In the genomic region with DNA sequence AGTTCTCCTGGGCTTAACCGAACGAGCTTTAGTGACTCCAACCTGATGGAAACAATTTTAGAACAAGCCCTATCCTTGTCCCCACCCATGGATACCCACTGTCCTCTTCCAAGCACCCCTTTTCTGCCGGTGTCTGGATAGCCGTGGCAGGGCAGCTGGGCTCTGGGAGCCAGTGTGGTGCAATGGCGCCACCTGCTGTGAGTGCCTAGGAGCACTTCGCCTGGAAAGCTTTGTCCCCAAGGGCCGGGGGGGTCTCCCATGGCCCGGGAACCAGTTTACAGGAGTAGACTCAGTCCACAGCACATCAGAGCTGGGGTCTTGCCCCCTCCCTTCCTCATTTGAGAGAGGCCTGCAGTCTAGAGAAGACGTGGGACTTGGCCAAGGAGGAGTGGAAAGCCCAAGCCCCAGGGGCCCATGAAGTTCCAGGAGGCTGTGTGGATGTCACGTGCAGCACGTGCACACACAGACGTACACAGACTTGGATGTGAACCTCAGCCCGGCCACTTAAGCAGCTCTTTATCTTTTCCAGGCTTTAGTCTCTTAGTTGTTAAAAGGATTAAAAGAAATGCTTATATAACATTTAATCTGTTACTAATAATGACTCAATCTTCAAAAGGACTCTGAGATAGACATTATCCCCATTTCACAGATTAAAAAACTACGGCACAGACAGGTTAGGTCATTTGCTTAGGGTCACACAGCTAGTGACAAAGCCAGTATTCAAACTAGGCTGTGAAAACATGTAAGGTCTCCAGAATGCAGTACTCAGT, we compare ENCODE assay signal across 8 cellular contexts. TPM values are rescaled to one million over a fixed set of nuclear protein-coding genes. Genes with fewer than 3 reads are reported as not detected.
DNase-seq lines count a peak whose midpoint lies in the region; ATAC-seq, FAIRE-seq and TF ChIP-seq lines count a peak whose summit lies in the region.

No MANE protein-coding gene starts in this region.

- no peak overlapping the region for H2AFZ ChIP-seq in mammary epithelial cell (ENCODE audit: low read depth, low read length)

- in situ Hi-C loops in mammary epithelial cell (cut with MboI; ENCODE audit: low sequenced_read_pairs in 2 of 2): loop anchor here in 1 of 2 donors (25.0 kb wide), 1 partner anchor 212 kb away; no protein-coding TSS in a partner anchor

- DNase-seq in D721Med (ENCODE audit: insufficient read length, low spot score) (peak; percentile 68), Kasumi-1 (lab: John Stamatoyannopoulos, UW) (peak; percentile 32 to 38), T-helper 9 cell (peak; percentile 49), mammary epithelial cell (no peak), iris pigment epithelial cell (ENCODE audit: low read depth) (peak; percentile 41)
- peak; percentile 45 for DNase-seq in stimulated activated CD4-positive, alpha-beta T cell treated with anti-CD3 and anti-CD28 coated beads, Interleukin-4, amount 100 ng/mL, for 24 hours

- CTCF ChIA-PET in mammary epithelial cell (lab: Charles Lee; ENCODE audit: low non-redundant PET): interaction anchor here (0.6 kb wide), 1 partner anchor 249 kb away, joined by 3 read pairs; no protein-coding TSS in a partner anchor

- H3K79me2 ChIP-seq in mammary epithelial cell (ENCODE audit: insufficient read depth, low read length): no peaks in the 10 kb centered on the region

- intact Hi-C loops in mammary epithelial cell (cut with micrococcal nuclease): loop anchor here (1.0 kb wide), 2 partner anchors 42 to 217 kb away; no protein-coding TSS in a partner anchor

- no peak overlapping the region for H3K4me3 ChIP-seq in mammary epithelial cell (replicated peaks in 1 of 3; ENCODE audit: insufficient read depth in 1 of 3, low read depth in 2 of 3, low read length in 3 of 3)

- H3K27me3 ChIP-seq in mammary epithelial cell (ENCODE audit: insufficient read depth, low read length): no peaks in the 10 kb centered on the region

- dilution Hi-C loops in mammary epithelial cell (cut with HindIII; ENCODE audit: low sequenced_read_pairs): no loop called here

- FAIRE-seq in D721Med (lab: Jason Lieb, UNC): no peak

- H3K27ac ChIP-seq in mammary epithelial cell (ENCODE audit: insufficient read depth, low read depth, low read length): no peak overlapping the region

- no peaks in the 10 kb centered on the region for H3K36me3 ChIP-seq in mammary epithelial cell (ENCODE audit: insufficient read depth, low read length)

- H3K9ac ChIP-seq in mammary epithelial cell (ENCODE audit: insufficient read depth, low read length): no peak overlapping the region

- H4K20me1 ChIP-seq in mammary epithelial cell (ENCODE audit: insufficient read depth, low read length): no peaks in the 10 kb centered on the region

- TF ChIP-seq CTCF in D721Med (IDR thresholded peaks at IDR 0.05; ENCODE audit: insufficient read depth, missing control alignments): peak; percentile 76
- TF ChIP-seq CTCF in mammary epithelial cell (conservative IDR thresholded peaks at IDR 0.05 in 1 of 2, IDR thresholded peaks at IDR 0.05 in 1 of 2; ENCODE audit: extremely low read depth in 1 of 2, insufficient read depth in 1 of 2, low read depth in 1 of 2, low read length in 2 of 2): peak; percentile 66 to 92

- BruUV-seq in mammary epithelial cell (replicated peaks; lab: Mats Ljungman, UMichigan): no TSS peak

- ATAC-seq in HG02623 (IDR thresholded peaks at IDR 0.05; ENCODE audit: unreplicated experiment): no peak
- no peak for ATAC-seq in HG02870 (IDR thresholded peaks at IDR 0.05; ENCODE audit: unreplicated experiment)

- H3K9me3 ChIP-seq in mammary epithelial cell (replicated peaks; ENCODE audit: insufficient read depth, low read length): no peaks in the 10 kb centered on the region

- peaks cover 11% of the 10 kb centered on the region for H3K4me1 ChIP-seq in mammary epithelial cell (ENCODE audit: insufficient read depth, low read length)

- 31% methylated on average over 14 of the region's 14 CpGs for WGBS in mammary epithelial cell (ENCODE audit: low coverage, missing lambda C conversion rate)

- no peak overlapping the region for H3K4me2 ChIP-seq in mammary epithelial cell (ENCODE audit: insufficient read depth, low read depth, low read length)

RNA-seq across cellular contexts. Expression of a gene that starts 40.9 kb away (rescaled TPM):
- total RNA-seq in mammary epithelial cell: not detected
- polyA plus RNA-seq in mammary epithelial cell: not detected
- not detected for polyA minus RNA-seq in mammary epithelial cell

RNA-seq across cellular contexts. Expression of a gene that starts 57.3 kb away (rescaled TPM):
- total RNA-seq in mammary epithelial cell: 10 to 100 TPM; 29.6 to 44.0 TPM
- polyA plus RNA-seq in mammary epithelial cell: 24.6 TPM
- 73.5 TPM for polyA minus RNA-seq in mammary epithelial cell
